24 cellular contexts compared by ENCODE assay signal in genomic region chr1:217542136-217542777, GRCh38.
"Had no signal": no experiment of that assay in that cellular context is flagged by ENCODE, and none has a peak within 500 bp of the region (broad histone marks: within the 10 kb centered on the region; RNA-seq: fewer than 3 reads in every experiment).

No MANE protein-coding gene starts in this region.

- H3K9me3 ChIP-seq: breast epithelium, colonic mucosa, testis, vagina had no signal

- H3K4me3 ChIP-seq: breast epithelium, colonic mucosa, heart right ventricle, lung, neural progenitor cell, spleen, testis, vagina had no signal

- H3K27ac ChIP-seq: breast epithelium, colonic mucosa, epithelial cell of prostate, heart right ventricle, neural progenitor cell, spleen, testis, vagina had no signal

- ATAC-seq: activated CD4-positive, alpha-beta T cell treated with anti-CD3 and anti-CD28 coated beads for 36 hours; left colon; naive thymus-derived CD4-positive, alpha-beta T cell had no signal

- DNase-seq: activated B cell treated with CpG ODN at 0.5 μM for 24 hours; activated CD4-positive, alpha-beta T cell treated with anti-CD3 and anti-CD28 coated beads for 36 hours; activated CD4-positive, alpha-beta T cell treated with anti-CD3 and anti-CD28 coated beads, Interleukin-2, amount 50 U/mL, for 4 hours; activated naive CD4-positive, alpha-beta T cell treated with Interleukin-2 at 50 U/mL for 16 hours; activated naive CD8-positive, alpha-beta T cell treated with anti-CD3 and anti-CD28 coated beads for 36 hours; activated T-cell treated with anti-CD3 and anti-CD28 coated beads, Interleukin-2, amount 50 U/mL, for 48 hours; amniotic stem cell; colonic mucosa; foreskin fibroblast; islet precursor cell; left colon; naive thymus-derived CD4-positive, alpha-beta T cell; retina; spleen; stimulated activated CD4-positive, alpha-beta T cell treated with anti-CD3 and anti-CD28 coated beads, Interleukin-4, amount 100 ng/mL, for 1 hour; stimulated activated naive CD4-positive, alpha-beta T cell; T1000; testis had no signal

- H3K4me1 ChIP-seq: breast epithelium, colonic mucosa, neural progenitor cell, spleen, testis had no signal

- H3K36me3 ChIP-seq: breast epithelium, colonic mucosa, heart right ventricle, neural progenitor cell, spleen, vagina had no signal

- H2AFZ ChIP-seq: neural progenitor cell had no signal

- H3K4me2 ChIP-seq: neural progenitor cell had no signal

- H3K27me3 ChIP-seq: breast epithelium, colonic mucosa, heart right ventricle, neural progenitor cell, spleen, testis, vagina had no signal
